Comparison of ENCODE assay signal across 26 cellular contexts in the genomic region with DNA sequence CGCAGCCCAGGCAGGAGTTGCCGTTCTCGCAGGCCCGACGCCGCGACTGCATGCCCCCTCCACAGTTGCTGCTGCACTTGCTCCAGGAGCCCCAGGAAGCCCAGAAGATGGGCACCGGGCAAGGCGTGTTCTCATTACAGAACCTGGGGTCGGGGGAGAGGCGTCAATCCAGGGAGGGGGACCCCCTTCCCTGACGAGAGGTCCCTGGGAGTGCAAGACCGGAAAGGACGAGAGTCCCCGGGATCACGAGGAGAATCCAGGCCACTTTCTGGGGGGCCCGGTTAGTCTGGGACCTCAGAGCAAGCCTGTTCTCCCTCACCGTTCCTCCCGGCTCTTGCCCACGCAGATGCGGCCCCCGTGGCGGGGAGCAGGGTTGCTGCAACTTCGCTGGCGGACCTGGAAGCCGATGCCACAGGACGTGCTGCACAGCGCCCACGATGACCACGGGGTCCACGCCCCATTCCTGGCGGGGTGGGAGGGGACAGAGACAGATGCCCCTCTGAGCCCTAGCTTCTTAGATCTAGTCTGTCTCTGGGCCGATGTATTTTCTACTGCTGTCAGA.
"Had no signal": no experiment of that assay in that cellular context is flagged by ENCODE, and none has a peak within 500 bp of the region (broad histone marks: within the 10 kb centered on the region; RNA-seq: fewer than 3 reads in every experiment).

No MANE protein-coding gene starts in this region.

- H3K9me3 Mint-ChIP-seq: activated naive CD4-positive, alpha-beta T cell treated with anti-CD3 and anti-CD28 coated beads for 36 hours; activated naive CD8-positive, alpha-beta T cell treated with anti-CD3 and anti-CD28 coated beads, Interleukin-2, amount 10 ng/mL, durations not matched to agents 7 days and 5 days; activated T-cell treated with anti-CD3 and anti-CD28 coated beads, Interleukin-2, amount 50 U/mL, for 72 hours; immature natural killer cell; stimulated activated effector memory CD8-positive, alpha-beta T cell treated with anti-CD3 and anti-CD28 coated beads, Interleukin-12 subunit alpha, Interleukin-12 subunit beta, amount 100 ng/mL, for 72 hours; stimulated activated naive CD8-positive, alpha-beta T cell treated with anti-CD3 and anti-CD28 coated beads, Interleukin-15, amount 100 ng/mL, for 72 hours; T-helper 2 cell treated with Interferon-gamma antibody and Interleukin-4, amounts not matched to agents 5 μg/mL and 100 μg/mL, for 36 hours had no signal

- ATAC-seq: activated T-cell treated with anti-CD3 and anti-CD28 coated beads, Interleukin-2, amount 50 U/mL, for 72 hours; left lung; naive thymus-derived CD4-positive, alpha-beta T cell; pancreas; stimulated activated effector memory CD8-positive, alpha-beta T cell treated with anti-CD3 and anti-CD28 coated beads, Interleukin-12 subunit alpha, Interleukin-12 subunit beta, amount 100 ng/mL, for 72 hours had no signal

- H3K36me3 Mint-ChIP-seq: activated naive CD8-positive, alpha-beta T cell treated with anti-CD3 and anti-CD28 coated beads, Interleukin-2, amount 10 ng/mL, durations not matched to agents 7 days and 5 days; immature natural killer cell; naive thymus-derived CD4-positive, alpha-beta T cell; stimulated activated effector memory CD8-positive, alpha-beta T cell treated with anti-CD3 and anti-CD28 coated beads, Interleukin-12 subunit alpha, Interleukin-12 subunit beta, amount 100 ng/mL, for 72 hours had no signal

- H3K27me3 ChIP-seq: cardiac muscle cell, right atrium auricular region had no signal

- H3K27ac ChIP-seq: cardiac muscle cell, left lung, neutrophil, pancreas, psoas muscle, right atrium auricular region, tibial nerve, WERI-Rb-1 had no signal

- H3K4me3 Mint-ChIP-seq: activated naive CD4-positive, alpha-beta T cell treated with anti-CD3 and anti-CD28 coated beads for 36 hours; activated naive CD8-positive, alpha-beta T cell treated with anti-CD3 and anti-CD28 coated beads, Interleukin-2, amount 10 ng/mL, durations not matched to agents 7 days and 5 days; stimulated activated effector memory CD8-positive, alpha-beta T cell treated with anti-CD3 and anti-CD28 coated beads, Interleukin-12 subunit alpha, Interleukin-12 subunit beta, amount 100 ng/mL, for 72 hours; stimulated activated naive CD8-positive, alpha-beta T cell treated with anti-CD3 and anti-CD28 coated beads, Interleukin-15, amount 100 ng/mL, for 72 hours; T-helper 2 cell treated with Interferon-gamma antibody and Interleukin-4, amounts not matched to agents 5 μg/mL and 100 μg/mL, for 36 hours had no signal

- H3K4me1 ChIP-seq: left lung, pancreas, psoas muscle, right atrium auricular region had no signal

- H3K4me3 ChIP-seq: cardiac muscle cell, left lung, lung, pancreas, psoas muscle, right atrium auricular region, tibial nerve had no signal

- H3K36me3 ChIP-seq: cardiac muscle cell, left lung, neutrophil, pancreas, right atrium auricular region, tibial nerve, WERI-Rb-1 had no signal

- DNase-seq: activated CD4-positive, alpha-beta T cell treated with anti-CD3 and anti-CD28 coated beads for 1 hour; activated CD4-positive, alpha-beta T cell treated with anti-CD3 and anti-CD28 coated beads, Interleukin-2, amount 50 U/mL, for 1 hour; activated effector memory CD4-positive, alpha-beta T cell treated with Interleukin-2 at 50 U/mL for 16 hours; activated naive CD4-positive, alpha-beta T cell treated with anti-CD3 and anti-CD28 coated beads for 36 hours; activated naive CD8-positive, alpha-beta T cell treated with anti-CD3 and anti-CD28 coated beads, Interleukin-2, amount 10 ng/mL, durations not matched to agents 7 days and 5 days; activated T-cell treated with anti-CD3 and anti-CD28 coated beads, Interleukin-2, amount 50 U/mL, for 72 hours; amygdala; dermis blood vessel endothelial cell; effector CD8-positive, alpha-beta T cell; foreskin melanocyte; immature natural killer cell; kidney glomerular epithelial cell; left lung; naive thymus-derived CD4-positive, alpha-beta T cell; pancreas; psoas muscle; stimulated activated CD4-positive, alpha-beta T cell treated with anti-CD3 and anti-CD28 coated beads, Interleukin-1b, Interleukin-23, amount 100 ng/mL, for 48 hours; stimulated activated naive CD8-positive, alpha-beta T cell treated with anti-CD3 and anti-CD28 coated beads, Interleukin-15, amount 100 ng/mL, for 72 hours; WERI-Rb-1 had no signal

- H3K9me3 ChIP-seq: left lung, neutrophil, pancreas, psoas muscle, right atrium auricular region, tibial nerve had no signal

- H3K27ac Mint-ChIP-seq: activated naive CD4-positive, alpha-beta T cell treated with anti-CD3 and anti-CD28 coated beads for 36 hours; activated naive CD8-positive, alpha-beta T cell treated with anti-CD3 and anti-CD28 coated beads, Interleukin-2, amount 10 ng/mL, durations not matched to agents 7 days and 5 days; activated T-cell treated with anti-CD3 and anti-CD28 coated beads, Interleukin-2, amount 50 U/mL, for 72 hours; immature natural killer cell; naive thymus-derived CD4-positive, alpha-beta T cell; stimulated activated effector memory CD8-positive, alpha-beta T cell treated with anti-CD3 and anti-CD28 coated beads, Interleukin-12 subunit alpha, Interleukin-12 subunit beta, amount 100 ng/mL, for 72 hours; stimulated activated naive CD8-positive, alpha-beta T cell treated with anti-CD3 and anti-CD28 coated beads, Interleukin-15, amount 100 ng/mL, for 72 hours; T-helper 2 cell treated with Interferon-gamma antibody and Interleukin-4, amounts not matched to agents 5 μg/mL and 100 μg/mL, for 36 hours had no signal
